ENCODE assay signal across 2 cellular contexts in the genomic region with DNA sequence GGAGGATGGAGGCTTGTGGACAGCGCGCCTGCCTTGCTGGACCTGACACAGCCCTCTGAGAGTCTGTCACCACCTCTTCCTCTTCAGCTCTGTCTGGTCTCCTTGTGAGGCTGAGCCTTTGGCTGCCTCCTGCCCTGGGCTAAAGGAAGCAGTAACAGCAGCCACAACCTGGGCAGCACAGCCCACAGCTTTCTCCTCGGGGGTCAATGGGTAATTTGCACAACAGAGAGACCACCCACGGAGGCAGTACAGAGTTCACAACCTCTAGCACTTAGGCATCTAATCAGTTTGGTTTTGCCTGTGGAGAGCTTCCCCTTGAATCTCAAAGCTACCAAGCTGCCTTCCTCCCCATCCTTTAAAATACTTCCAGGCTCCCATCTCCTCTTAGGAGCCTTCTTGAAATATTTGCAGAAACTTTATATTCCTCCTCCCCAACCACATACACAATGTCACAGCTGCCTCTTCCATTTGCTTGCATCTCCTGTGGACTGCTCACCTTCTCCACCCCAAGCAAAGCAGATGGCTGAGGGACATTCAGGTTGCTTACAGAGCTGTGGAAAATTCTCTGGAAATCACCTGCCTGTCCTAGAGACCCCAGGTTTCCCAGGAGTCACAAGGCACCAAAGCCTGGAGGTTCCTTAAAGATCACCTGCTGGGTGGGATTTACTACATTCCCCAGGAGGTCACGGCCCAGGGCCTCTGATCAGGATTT.
TF ChIP-seq lines count a peak whose summit lies in the region.

No MANE protein-coding gene starts in this region.

TF ChIP-seq in HEK293, 187 proteins besides CTCF, POLR2A, EP300 and RAD21:
- TF ChIP-seq ZIC2 (tag by site-specific recombination; IDR thresholded peaks at IDR 0.05) (peak; percentile 76), ZNF280D (tag by site-specific recombination; IDR thresholded peaks at IDR 0.05) (no peak)

TF ChIP-seq in H1, 55 proteins besides CTCF, POLR2A, EP300 and RAD21:
- TF ChIP-seq TAF7 (optimal IDR thresholded peaks at IDR 0.05; ENCODE audit: borderline replicate concordance, low read depth, low read length) (no peak), SUZ12 (IDR thresholded peaks at IDR 0.05; ENCODE audit: low read length) (no peak), SIRT6 (IDR thresholded peaks at IDR 0.05; ENCODE audit: low read length) (no peak), RNF2 (IDR thresholded peaks at IDR 0.05; ENCODE audit: borderline replicate concordance, low read depth, low read length, missing control alignments, poor library complexity, severe bottlenecking) (no peak), TCF12 (IDR thresholded peaks at IDR 0.05; ENCODE audit: low read depth, low read length) (peak; percentile 88), SIN3A (conservative IDR thresholded peaks at IDR 0.05 in 1 of 2, IDR thresholded peaks at IDR 0.05 in 1 of 2; ENCODE audit: low read depth in 1 of 2, low read length in 2 of 2) (no peak), MAFK (IDR thresholded peaks at IDR 0.05; ENCODE audit: low read depth, low read length) (no peak), PHF8 (conservative IDR thresholded peaks at IDR 0.05; ENCODE audit: low read depth, low read length) (no peak), BACH1 (IDR thresholded peaks at IDR 0.05; ENCODE audit: low read length) (no peak), ATF3 (IDR thresholded peaks at IDR 0.05; ENCODE audit: insufficient read depth, low read depth, low read length) (no peak), USF2 (IDR thresholded peaks at IDR 0.05; ENCODE audit: low read length) (no peak), ATF2 (IDR thresholded peaks at IDR 0.05; ENCODE audit: low read length) (no peak), POLR2AphosphoS5 (IDR thresholded peaks at IDR 0.05; ENCODE audit: low read depth, low read length) (peak; percentile 67; the same call in 1 of the 2 replicates), TAF1 (IDR thresholded peaks at IDR 0.05; ENCODE audit: low read depth, low read length) (no peak), CREB1 (IDR thresholded peaks at IDR 0.05) (no peak), ZNF274 (IDR thresholded peaks at IDR 0.05; ENCODE audit: borderline replicate concordance, extremely low read depth, low read length) (no peak), KDM5A (IDR thresholded peaks at IDR 0.05; ENCODE audit: low read length) (no peak), CTBP2 (IDR thresholded peaks at IDR 0.05; ENCODE audit: borderline replicate concordance, insufficient read depth, insufficient read length, low read length) (no peak), BCL11A (IDR thresholded peaks at IDR 0.05; ENCODE audit: low read depth in 2 of 2, low read length in 2 of 2) (no peak), CBX8 (IDR thresholded peaks at IDR 0.05; ENCODE audit: borderline replicate concordance, low read depth, low read length) (no peak), NRF1 (IDR thresholded peaks at IDR 0.05; ENCODE audit: low read depth, low read length) (no peak), RFX5 (IDR thresholded peaks at IDR 0.05; ENCODE audit: borderline replicate concordance, low read depth, low read length) (no peak), NANOG (IDR thresholded peaks at IDR 0.05; ENCODE audit: insufficient read depth, low read depth, low read length, poor library complexity, severe bottlenecking) (peak; percentile 99), RBBP5 (IDR thresholded peaks at IDR 0.05; ENCODE audit: borderline replicate concordance, low read depth, low read length) (no peak), CHD2 (IDR thresholded peaks at IDR 0.05; ENCODE audit: low read length) (peak; percentile 40; the same call in 1 of the 2 replicates), JUND (IDR thresholded peaks at IDR 0.05; ENCODE audit: low read length) (no peak), BRCA1 (IDR thresholded peaks at IDR 0.05; ENCODE audit: low read depth, low read length) (no peak), YY1 (IDR thresholded peaks at IDR 0.05; ENCODE audit: low read depth, low read length) (0 out of 2 replicates have a peak, but pooled peaks have one; percentile 11), EZH2 (IDR thresholded peaks at IDR 0.05; ENCODE audit: low read depth, low read length, severe bottlenecking) (no peak), ASH2L (IDR thresholded peaks at IDR 0.05; ENCODE audit: low read length) (no peak), TBP (IDR thresholded peaks at IDR 0.05; ENCODE audit: low read depth, low read length) (no peak), CEBPB (IDR thresholded peaks at IDR 0.05; ENCODE audit: low read depth, low read length) (peak; percentile 47), RXRA (IDR thresholded peaks at IDR 0.05; ENCODE audit: insufficient read depth, low read depth, low read length) (peak; percentile 91), SAP30 (IDR thresholded peaks at IDR 0.05; ENCODE audit: insufficient read depth, insufficient replicate concordance, low read length) (no peak), POU5F1 (IDR thresholded peaks at IDR 0.05; ENCODE audit: low read depth, low read length) (peak; percentile 70; the same call in 1 of the 2 replicates), GTF2F1 (IDR thresholded peaks at IDR 0.05; ENCODE audit: borderline replicate concordance, low read depth, low read length) (no peak), FOSL1 (IDR thresholded peaks at IDR 0.05; ENCODE audit: insufficient read depth, low read depth, low read length) (no peak), TEAD4 (IDR thresholded peaks at IDR 0.05; ENCODE audit: low read depth, low read length) (peak; percentile 46; the same call in 1 of the 2 replicates), CHD1 (IDR thresholded peaks at IDR 0.05; ENCODE audit: low read depth, low read length) (no peak), SP1 (IDR thresholded peaks at IDR 0.05; ENCODE audit: low read depth, low read length) (0 out of 2 replicates have a peak, but pooled peaks have one; percentile 49), KDM1A (IDR thresholded peaks at IDR 0.05; ENCODE audit: borderline replicate concordance, low read length) (no peak), SRF (IDR thresholded peaks at IDR 0.05; ENCODE audit: low read depth, low read length) (no peak; the same call in 1 of the 2 replicates), SIX5 (IDR thresholded peaks at IDR 0.05; ENCODE audit: low read depth, low read length) (no peak), HDAC2 (IDR thresholded peaks at IDR 0.05; ENCODE audit: borderline replicate concordance in 1 of 2, low read depth in 2 of 2, low read length in 2 of 2) (no peak), CBX5 (IDR thresholded peaks at IDR 0.05; ENCODE audit: low read depth, low read length) (no peak), SP2 (IDR thresholded peaks at IDR 0.05; ENCODE audit: low read length) (no peak), HDAC6 (IDR thresholded peaks at IDR 0.05; ENCODE audit: low read depth, low read length) (no peak), GABPA (IDR thresholded peaks at IDR 0.05; ENCODE audit: borderline replicate concordance, insufficient read depth, low read length) (no peak), KDM4A (IDR thresholded peaks at IDR 0.05; ENCODE audit: low read depth, low read length, severe bottlenecking) (no peak), JUN (IDR thresholded peaks at IDR 0.05; ENCODE audit: low read depth, low read length) (no peak), EGR1 (IDR thresholded peaks at IDR 0.05; ENCODE audit: borderline replicate concordance, low read depth, low read length) (0 out of 2 replicates have a peak, but pooled peaks have one; percentile 21), SP4 (IDR thresholded peaks at IDR 0.05; ENCODE audit: low read length) (no peak)
- TF ChIP-seq, protein P1, sequence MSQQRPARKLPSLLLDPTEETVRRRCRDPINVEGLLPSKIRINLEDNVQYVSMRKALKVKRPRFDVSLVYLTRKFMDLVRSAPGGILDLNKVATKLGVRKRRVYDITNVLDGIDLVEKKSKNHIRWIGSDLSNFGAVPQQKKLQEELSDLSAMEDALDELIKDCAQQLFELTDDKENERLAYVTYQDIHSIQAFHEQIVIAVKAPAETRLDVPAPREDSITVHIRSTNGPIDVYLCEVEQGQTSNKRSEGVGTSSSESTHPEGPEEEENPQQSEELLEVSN (IDR thresholded peaks at IDR 0.05): no peak
- TF ChIP-seq, protein P2, sequence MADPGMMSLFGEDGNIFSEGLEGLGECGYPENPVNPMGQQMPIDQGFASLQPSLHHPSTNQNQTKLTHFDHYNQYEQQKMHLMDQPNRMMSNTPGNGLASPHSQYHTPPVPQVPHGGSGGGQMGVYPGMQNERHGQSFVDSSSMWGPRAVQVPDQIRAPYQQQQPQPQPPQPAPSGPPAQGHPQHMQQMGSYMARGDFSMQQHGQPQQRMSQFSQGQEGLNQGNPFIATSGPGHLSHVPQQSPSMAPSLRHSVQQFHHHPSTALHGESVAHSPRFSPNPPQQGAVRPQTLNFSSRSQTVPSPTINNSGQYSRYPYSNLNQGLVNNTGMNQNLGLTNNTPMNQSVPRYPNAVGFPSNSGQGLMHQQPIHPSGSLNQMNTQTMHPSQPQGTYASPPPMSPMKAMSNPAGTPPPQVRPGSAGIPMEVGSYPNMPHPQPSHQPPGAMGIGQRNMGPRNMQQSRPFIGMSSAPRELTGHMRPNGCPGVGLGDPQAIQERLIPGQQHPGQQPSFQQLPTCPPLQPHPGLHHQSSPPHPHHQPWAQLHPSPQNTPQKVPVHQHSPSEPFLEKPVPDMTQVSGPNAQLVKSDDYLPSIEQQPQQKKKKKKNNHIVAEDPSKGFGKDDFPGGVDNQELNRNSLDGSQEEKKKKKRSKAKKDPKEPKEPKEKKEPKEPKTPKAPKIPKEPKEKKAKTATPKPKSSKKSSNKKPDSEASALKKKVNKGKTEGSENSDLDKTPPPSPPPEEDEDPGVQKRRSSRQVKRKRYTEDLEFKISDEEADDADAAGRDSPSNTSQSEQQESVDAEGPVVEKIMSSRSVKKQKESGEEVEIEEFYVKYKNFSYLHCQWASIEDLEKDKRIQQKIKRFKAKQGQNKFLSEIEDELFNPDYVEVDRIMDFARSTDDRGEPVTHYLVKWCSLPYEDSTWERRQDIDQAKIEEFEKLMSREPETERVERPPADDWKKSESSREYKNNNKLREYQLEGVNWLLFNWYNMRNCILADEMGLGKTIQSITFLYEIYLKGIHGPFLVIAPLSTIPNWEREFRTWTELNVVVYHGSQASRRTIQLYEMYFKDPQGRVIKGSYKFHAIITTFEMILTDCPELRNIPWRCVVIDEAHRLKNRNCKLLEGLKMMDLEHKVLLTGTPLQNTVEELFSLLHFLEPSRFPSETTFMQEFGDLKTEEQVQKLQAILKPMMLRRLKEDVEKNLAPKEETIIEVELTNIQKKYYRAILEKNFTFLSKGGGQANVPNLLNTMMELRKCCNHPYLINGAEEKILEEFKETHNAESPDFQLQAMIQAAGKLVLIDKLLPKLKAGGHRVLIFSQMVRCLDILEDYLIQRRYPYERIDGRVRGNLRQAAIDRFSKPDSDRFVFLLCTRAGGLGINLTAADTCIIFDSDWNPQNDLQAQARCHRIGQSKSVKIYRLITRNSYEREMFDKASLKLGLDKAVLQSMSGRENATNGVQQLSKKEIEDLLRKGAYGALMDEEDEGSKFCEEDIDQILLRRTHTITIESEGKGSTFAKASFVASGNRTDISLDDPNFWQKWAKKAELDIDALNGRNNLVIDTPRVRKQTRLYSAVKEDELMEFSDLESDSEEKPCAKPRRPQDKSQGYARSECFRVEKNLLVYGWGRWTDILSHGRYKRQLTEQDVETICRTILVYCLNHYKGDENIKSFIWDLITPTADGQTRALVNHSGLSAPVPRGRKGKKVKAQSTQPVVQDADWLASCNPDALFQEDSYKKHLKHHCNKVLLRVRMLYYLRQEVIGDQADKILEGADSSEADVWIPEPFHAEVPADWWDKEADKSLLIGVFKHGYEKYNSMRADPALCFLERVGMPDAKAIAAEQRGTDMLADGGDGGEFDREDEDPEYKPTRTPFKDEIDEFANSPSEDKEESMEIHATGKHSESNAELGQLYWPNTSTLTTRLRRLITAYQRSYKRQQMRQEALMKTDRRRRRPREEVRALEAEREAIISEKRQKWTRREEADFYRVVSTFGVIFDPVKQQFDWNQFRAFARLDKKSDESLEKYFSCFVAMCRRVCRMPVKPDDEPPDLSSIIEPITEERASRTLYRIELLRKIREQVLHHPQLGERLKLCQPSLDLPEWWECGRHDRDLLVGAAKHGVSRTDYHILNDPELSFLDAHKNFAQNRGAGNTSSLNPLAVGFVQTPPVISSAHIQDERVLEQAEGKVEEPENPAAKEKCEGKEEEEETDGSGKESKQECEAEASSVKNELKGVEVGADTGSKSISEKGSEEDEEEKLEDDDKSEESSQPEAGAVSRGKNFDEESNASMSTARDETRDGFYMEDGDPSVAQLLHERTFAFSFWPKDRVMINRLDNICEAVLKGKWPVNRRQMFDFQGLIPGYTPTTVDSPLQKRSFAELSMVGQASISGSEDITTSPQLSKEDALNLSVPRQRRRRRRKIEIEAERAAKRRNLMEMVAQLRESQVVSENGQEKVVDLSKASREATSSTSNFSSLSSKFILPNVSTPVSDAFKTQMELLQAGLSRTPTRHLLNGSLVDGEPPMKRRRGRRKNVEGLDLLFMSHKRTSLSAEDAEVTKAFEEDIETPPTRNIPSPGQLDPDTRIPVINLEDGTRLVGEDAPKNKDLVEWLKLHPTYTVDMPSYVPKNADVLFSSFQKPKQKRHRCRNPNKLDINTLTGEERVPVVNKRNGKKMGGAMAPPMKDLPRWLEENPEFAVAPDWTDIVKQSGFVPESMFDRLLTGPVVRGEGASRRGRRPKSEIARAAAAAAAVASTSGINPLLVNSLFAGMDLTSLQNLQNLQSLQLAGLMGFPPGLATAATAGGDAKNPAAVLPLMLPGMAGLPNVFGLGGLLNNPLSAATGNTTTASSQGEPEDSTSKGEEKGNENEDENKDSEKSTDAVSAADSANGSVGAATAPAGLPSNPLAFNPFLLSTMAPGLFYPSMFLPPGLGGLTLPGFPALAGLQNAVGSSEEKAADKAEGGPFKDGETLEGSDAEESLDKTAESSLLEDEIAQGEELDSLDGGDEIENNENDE (IDR thresholded peaks at IDR 0.05; ENCODE audit: insufficient replicate concordance, low read length): peak; percentile 33
- TF ChIP-seq, protein P3, sequence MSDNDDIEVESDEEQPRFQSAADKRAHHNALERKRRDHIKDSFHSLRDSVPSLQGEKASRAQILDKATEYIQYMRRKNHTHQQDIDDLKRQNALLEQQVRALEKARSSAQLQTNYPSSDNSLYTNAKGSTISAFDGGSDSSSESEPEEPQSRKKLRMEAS (IDR thresholded peaks at IDR 0.05): no peak
TF ChIP-seq in H1: peak in this region for 12.
